In genomic region chr22:21974058-21974649, GRCh38 we compare ENCODE assay signal across 34 cellular contexts.
"Had no signal": no experiment of that assay in that cellular context is flagged by ENCODE, and none has a peak within 500 bp of the region (broad histone marks: within the 10 kb centered on the region; RNA-seq: fewer than 3 reads in every experiment).

No MANE protein-coding gene starts in this region.

- H3K4me1 Mint-ChIP-seq: activated CD4-positive, alpha-beta T cell treated with anti-CD3 and anti-CD28 coated beads, Interleukin-2, amount 10 ng/mL, durations not matched to agents 24 days and 14 days had no signal

- ATAC-seq: activated CD4-positive, alpha-beta T cell treated with anti-CD3 and anti-CD28 coated beads for 36 hours; activated CD8-positive, alpha-beta memory T cell treated with anti-CD3 and anti-CD28 coated beads, Interleukin-2, amount 10 ng/mL, durations not matched to agents 7 days and 5 days; activated CD8-positive, alpha-beta T cell treated with anti-CD3 and anti-CD28 coated beads, Interleukin-2, amount 10 ng/mL, durations not matched to agents 7 days and 5 days; activated naive CD8-positive, alpha-beta T cell treated with anti-CD3 and anti-CD28 coated beads, Interleukin-2, amount 50 U/mL, for 24 hours; body of pancreas; gastroesophageal sphincter; heart right ventricle had no signal

- H3K9me3 ChIP-seq: adrenal gland, body of pancreas, colonic mucosa, esophagus squamous epithelium, gastroesophageal sphincter, heart right ventricle had no signal

- H3K27me3 ChIP-seq: adrenal gland, body of pancreas, cardiac muscle cell, colonic mucosa, esophagus squamous epithelium, gastroesophageal sphincter, heart right ventricle had no signal

- H3K9me3 Mint-ChIP-seq: activated CD4-positive, alpha-beta memory T cell treated with anti-CD3 and anti-CD28 coated beads for 36 hours; activated CD4-positive, alpha-beta T cell treated with anti-CD3 and anti-CD28 coated beads, Interleukin-2, amount 10 ng/mL, durations not matched to agents 24 days and 14 days; activated naive CD4-positive, alpha-beta T cell treated with anti-CD3 and anti-CD28 coated beads for 36 hours; activated naive CD4-positive, alpha-beta T cell treated with anti-CD3 and anti-CD28 coated beads, Interleukin-2, amount 50 U/mL, for 24 hours; activated naive CD8-positive, alpha-beta T cell treated with anti-CD3 and anti-CD28 coated beads for 36 hours; activated naive CD8-positive, alpha-beta T cell treated with anti-CD3 and anti-CD28 coated beads, Interleukin-2, amount 50 U/mL, for 24 hours; activated T-helper 1 cell treated with anti-CD3 and anti-CD28 coated beads, Interleukin-12 subunit alpha, Interleukin-12 subunit beta, Interleukin-2, Interleukin-4 antibody, amounts not matched to agents 30 ng/mL and 10 ng/mL and 1 ng/mL, durations not matched to agents 14 hours and 24 hours and 36 hours; activated T-helper 2 cell treated with anti-CD3 and anti-CD28 coated beads, Interferon-gamma antibody, Interleukin-2, Interleukin-4, amounts not matched to agents 10 μg/mL and 5 μg/mL and 100 μg/mL, durations not matched to agents 14 hours and 24 hours and 36 hours had no signal

- FAIRE-seq: endometrium, endothelial cell of umbilical vein had no signal

- H3K27me3 Mint-ChIP-seq: activated CD4-positive, alpha-beta memory T cell treated with anti-CD3 and anti-CD28 coated beads for 36 hours; activated CD4-positive, alpha-beta T cell treated with anti-CD3 and anti-CD28 coated beads for 36 hours; activated CD4-positive, alpha-beta T cell treated with anti-CD3 and anti-CD28 coated beads, Interleukin-2, amount 10 ng/mL, durations not matched to agents 24 days and 14 days; activated CD8-positive, alpha-beta memory T cell treated with anti-CD3 and anti-CD28 coated beads, Interleukin-2, amount 10 ng/mL, durations not matched to agents 7 days and 5 days; activated naive CD4-positive, alpha-beta T cell treated with anti-CD3 and anti-CD28 coated beads, Interleukin-2, amount 50 U/mL, for 24 hours; activated naive CD8-positive, alpha-beta T cell treated with anti-CD3 and anti-CD28 coated beads for 36 hours; activated naive CD8-positive, alpha-beta T cell treated with anti-CD3 and anti-CD28 coated beads, Interleukin-2, amount 50 U/mL, for 24 hours had no signal

- H3K27ac ChIP-seq: adrenal gland, body of pancreas, cardiac muscle cell, colonic mucosa, epithelial cell of prostate, esophagus squamous epithelium, gastroesophageal sphincter, heart right ventricle had no signal

- H3K4me3 ChIP-seq: adrenal gland, body of pancreas, cardiac muscle cell, colonic mucosa, esophagus squamous epithelium, gastroesophageal sphincter, heart right ventricle had no signal

- H3K4me1 ChIP-seq: adrenal gland, body of pancreas, colonic mucosa, esophagus squamous epithelium, gastroesophageal sphincter, heart right ventricle had no signal

- DNase-seq: activated CD4-positive, alpha-beta memory T cell treated with anti-CD3 and anti-CD28 coated beads for 36 hours; activated CD4-positive, alpha-beta T cell treated with anti-CD3 and anti-CD28 coated beads for 36 hours; activated CD4-positive, alpha-beta T cell treated with anti-CD3 and anti-CD28 coated beads, Interleukin-2, amount 10 ng/mL, durations not matched to agents 24 days and 14 days; activated CD4-positive, CD25-positive, alpha-beta regulatory T cell; activated CD4-positive, CD25-positive, alpha-beta regulatory T cell treated with anti-CD3 and anti-CD28 coated beads, Interleukin-2, amount 50 U/mL, for 72 hours; activated CD8-positive, alpha-beta memory T cell treated with anti-CD3 and anti-CD28 coated beads, Interleukin-2, amount 10 ng/mL, durations not matched to agents 7 days and 5 days; activated CD8-positive, alpha-beta memory T cell treated with anti-CD3 and anti-CD28 coated beads, Interleukin-2, amount 50 U/mL, for 4 hours; activated CD8-positive, alpha-beta T cell treated with anti-CD3 and anti-CD28 coated beads, Interleukin-2, amount 10 ng/mL, durations not matched to agents 7 days and 5 days; activated effector memory CD4-positive, alpha-beta T cell treated with anti-CD3 and anti-CD28 coated beads, Interleukin-2, amount 50 U/mL, for 16 hours; activated naive CD4-positive, alpha-beta T cell treated with anti-CD3 and anti-CD28 coated beads for 36 hours; activated naive CD8-positive, alpha-beta T cell treated with anti-CD3 and anti-CD28 coated beads for 36 hours; activated naive CD8-positive, alpha-beta T cell treated with anti-CD3 and anti-CD28 coated beads, Interleukin-2, amount 50 U/mL, for 24 hours; activated T-cell treated with anti-CD3 and anti-CD28 coated beads, Interleukin-2, amount 50 U/mL, for 1 hour; activated T-cell treated with anti-CD3 and anti-CD28 coated beads, Interleukin-2, amount 50 U/mL, for 48 hours; adrenal gland; amygdala; aorta; body of pancreas; central memory CD4-positive, alpha-beta T cell; cerebellar nuclear complex; colonic mucosa; effector CD8-positive, alpha-beta T cell; esophagus squamous epithelium; foreskin melanocyte; heart right ventricle; T-helper 2 cell had no signal

- H3K27ac Mint-ChIP-seq: activated CD4-positive, alpha-beta memory T cell treated with anti-CD3 and anti-CD28 coated beads for 36 hours; activated CD4-positive, alpha-beta T cell treated with anti-CD3 and anti-CD28 coated beads for 36 hours; activated CD4-positive, alpha-beta T cell treated with anti-CD3 and anti-CD28 coated beads, Interleukin-2, amount 10 ng/mL, durations not matched to agents 24 days and 14 days; activated CD8-positive, alpha-beta memory T cell treated with anti-CD3 and anti-CD28 coated beads, Interleukin-2, amount 10 ng/mL, durations not matched to agents 7 days and 5 days; activated CD8-positive, alpha-beta T cell treated with anti-CD3 and anti-CD28 coated beads, Interleukin-2, amount 10 ng/mL, durations not matched to agents 7 days and 5 days; activated naive CD4-positive, alpha-beta T cell treated with anti-CD3 and anti-CD28 coated beads for 36 hours; activated naive CD4-positive, alpha-beta T cell treated with anti-CD3 and anti-CD28 coated beads, Interleukin-2, amount 50 U/mL, for 24 hours; activated naive CD8-positive, alpha-beta T cell treated with anti-CD3 and anti-CD28 coated beads for 36 hours; activated naive CD8-positive, alpha-beta T cell treated with anti-CD3 and anti-CD28 coated beads, Interleukin-2, amount 50 U/mL, for 24 hours; activated T-helper 1 cell treated with anti-CD3 and anti-CD28 coated beads, Interleukin-12 subunit alpha, Interleukin-12 subunit beta, Interleukin-2, Interleukin-4 antibody, amounts not matched to agents 30 ng/mL and 10 ng/mL and 1 ng/mL, durations not matched to agents 14 hours and 24 hours and 36 hours; activated T-helper 2 cell treated with anti-CD3 and anti-CD28 coated beads, Interferon-gamma antibody, Interleukin-2, Interleukin-4, amounts not matched to agents 10 μg/mL and 5 μg/mL and 100 μg/mL, durations not matched to agents 14 hours and 24 hours and 36 hours had no signal

- H3K4me3 Mint-ChIP-seq: activated CD4-positive, alpha-beta memory T cell treated with anti-CD3 and anti-CD28 coated beads for 36 hours; activated CD4-positive, alpha-beta T cell treated with anti-CD3 and anti-CD28 coated beads for 36 hours; activated CD4-positive, alpha-beta T cell treated with anti-CD3 and anti-CD28 coated beads, Interleukin-2, amount 10 ng/mL, durations not matched to agents 24 days and 14 days; activated CD8-positive, alpha-beta memory T cell treated with anti-CD3 and anti-CD28 coated beads, Interleukin-2, amount 10 ng/mL, durations not matched to agents 7 days and 5 days; activated CD8-positive, alpha-beta T cell treated with anti-CD3 and anti-CD28 coated beads, Interleukin-2, amount 10 ng/mL, durations not matched to agents 7 days and 5 days; activated naive CD4-positive, alpha-beta T cell treated with anti-CD3 and anti-CD28 coated beads for 36 hours; activated naive CD4-positive, alpha-beta T cell treated with anti-CD3 and anti-CD28 coated beads, Interleukin-2, amount 50 U/mL, for 24 hours; activated naive CD8-positive, alpha-beta T cell treated with anti-CD3 and anti-CD28 coated beads for 36 hours; activated naive CD8-positive, alpha-beta T cell treated with anti-CD3 and anti-CD28 coated beads, Interleukin-2, amount 50 U/mL, for 24 hours; activated T-helper 1 cell treated with anti-CD3 and anti-CD28 coated beads, Interleukin-12 subunit alpha, Interleukin-12 subunit beta, Interleukin-2, Interleukin-4 antibody, amounts not matched to agents 30 ng/mL and 10 ng/mL and 1 ng/mL, durations not matched to agents 14 hours and 24 hours and 36 hours had no signal
